16 cellular contexts compared by ENCODE assay signal in the genomic region with DNA sequence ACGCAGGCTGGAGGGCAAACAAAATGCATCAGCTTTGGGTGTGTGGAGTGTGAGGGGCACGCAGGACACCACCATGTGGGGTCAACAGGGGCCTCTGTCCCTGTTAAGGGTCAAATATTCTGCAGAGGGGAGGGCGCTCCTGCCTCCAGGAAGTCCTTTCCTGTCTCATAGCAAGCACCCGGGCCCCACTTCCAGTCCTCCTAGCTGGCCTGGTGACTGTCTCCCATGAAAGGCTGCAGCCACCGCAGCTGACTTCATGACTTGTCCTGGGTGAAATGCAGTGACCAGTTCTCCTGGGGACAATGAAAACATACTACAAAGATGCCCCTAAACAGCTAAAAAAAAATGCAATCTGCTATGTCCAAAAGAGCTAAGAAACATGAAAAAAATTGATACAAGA.
"Had no signal": no experiment of that assay in that cellular context is flagged by ENCODE, and none has a peak within 500 bp of the region (broad histone marks: within the 10 kb centered on the region; RNA-seq: fewer than 3 reads in every experiment).

No MANE protein-coding gene starts in this region.

- H3K27me3 ChIP-seq: right lobe of liver, upper lobe of left lung had no signal

- H3K27ac ChIP-seq: gastroesophageal sphincter, prostate gland, right lobe of liver, upper lobe of left lung had no signal

- H3K9me3 ChIP-seq: gastroesophageal sphincter, prostate gland, right lobe of liver, upper lobe of left lung had no signal

- H3K4me3 Mint-ChIP-seq: activated CD8-positive, alpha-beta memory T cell treated with anti-CD3 and anti-CD28 coated beads, Interleukin-2, amount 10 ng/mL, durations not matched to agents 7 days and 5 days had no signal

- H3K4me1 ChIP-seq: prostate gland had no signal

- ATAC-seq: activated CD8-positive, alpha-beta memory T cell treated with anti-CD3 and anti-CD28 coated beads, Interleukin-2, amount 10 ng/mL, durations not matched to agents 7 days and 5 days; gastroesophageal sphincter had no signal

- H3K27ac Mint-ChIP-seq: activated CD8-positive, alpha-beta memory T cell treated with anti-CD3 and anti-CD28 coated beads, Interleukin-2, amount 10 ng/mL, durations not matched to agents 7 days and 5 days had no signal

- H3K36me3 Mint-ChIP-seq: activated CD8-positive, alpha-beta memory T cell treated with anti-CD3 and anti-CD28 coated beads, Interleukin-2, amount 10 ng/mL, durations not matched to agents 7 days and 5 days had no signal

- DNase-seq: activated CD4-positive, alpha-beta T cell treated with anti-CD3 and anti-CD28 coated beads for 1 hour; activated CD4-positive, alpha-beta T cell treated with anti-CD3 and anti-CD28 coated beads, Interleukin-2, amount 50 U/mL, for 48 hours; activated CD8-positive, alpha-beta memory T cell treated with anti-CD3 and anti-CD28 coated beads, Interleukin-2, amount 10 ng/mL, durations not matched to agents 7 days and 5 days; activated T-cell treated with anti-CD3 and anti-CD28 coated beads, Interleukin-2, amount 50 U/mL, for 48 hours; caudate nucleus; cortex of kidney; effector memory CD4-positive, alpha-beta T cell; midbrain; occipital lobe; stimulated activated CD4-positive, alpha-beta T cell treated with anti-CD3 and anti-CD28 coated beads, Interleukin-2, amount 100 ng/mL, for 24 hours; stimulated activated naive CD4-positive, alpha-beta T cell treated with Interleukin-2 at 50 U/mL for 16 hours; SW 1271; upper lobe of left lung had no signal

- H3K4me3 ChIP-seq: gastroesophageal sphincter, prostate gland, right lobe of liver, upper lobe of left lung had no signal

- H3K36me3 ChIP-seq: gastroesophageal sphincter, prostate gland, right lobe of liver had no signal
